ENCODE assay signal across 1 cellular context in the genomic region with DNA sequence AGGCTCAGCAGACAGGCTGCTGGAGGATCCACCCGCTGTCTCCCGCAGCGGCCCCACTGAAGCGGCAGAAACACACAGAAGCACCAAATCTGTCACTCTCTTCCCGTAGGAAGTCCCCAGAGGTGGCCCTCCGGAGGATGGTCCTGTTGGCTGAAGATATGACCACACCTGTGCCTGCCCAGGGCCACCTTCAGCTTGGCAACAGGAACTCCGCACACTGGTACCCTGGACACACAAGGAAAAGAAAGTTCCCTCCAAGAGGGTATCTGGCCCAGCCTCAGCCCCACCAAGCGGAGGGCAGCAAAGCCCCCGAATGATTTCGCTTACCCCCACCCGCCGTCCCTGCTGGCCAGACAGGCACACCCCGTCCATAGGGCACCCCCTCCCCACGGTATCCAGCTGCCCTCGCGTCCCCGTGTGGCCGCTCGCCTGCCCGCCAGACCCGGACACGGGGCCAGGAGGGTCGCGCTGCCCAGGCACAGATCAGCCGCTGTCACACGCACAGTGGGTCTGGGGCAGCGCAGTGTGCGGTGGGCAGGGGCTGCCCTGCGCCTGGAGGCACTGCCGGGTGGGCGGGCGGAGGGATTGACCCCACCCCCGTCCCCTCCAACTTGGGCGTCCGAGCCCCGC.
TF ChIP-seq lines count a peak whose summit lies in the region.

No MANE protein-coding gene starts in this region.

TF ChIP-seq in IMR-90, 13 proteins besides CTCF, POLR2A, EP300 and RAD21 (continued from another document):
- TF ChIP-seq MAZ (IDR thresholded peaks at IDR 0.05; ENCODE audit: borderline replicate concordance, low read depth, low read length) (no peak; the same call in 1 of the 2 replicates), BHLHE40 (IDR thresholded peaks at IDR 0.05; ENCODE audit: low read depth, low read length) (no peak), MXI1 (IDR thresholded peaks at IDR 0.05; ENCODE audit: borderline replicate concordance, low read depth, low read length) (no peak), NFE2L2 (IDR thresholded peaks at IDR 0.05; ENCODE audit: low read depth, low read length) (no peak), CHD1 (IDR thresholded peaks at IDR 0.05; ENCODE audit: low read depth, low read length) (no peak)
- TF ChIP-seq, protein P1, sequence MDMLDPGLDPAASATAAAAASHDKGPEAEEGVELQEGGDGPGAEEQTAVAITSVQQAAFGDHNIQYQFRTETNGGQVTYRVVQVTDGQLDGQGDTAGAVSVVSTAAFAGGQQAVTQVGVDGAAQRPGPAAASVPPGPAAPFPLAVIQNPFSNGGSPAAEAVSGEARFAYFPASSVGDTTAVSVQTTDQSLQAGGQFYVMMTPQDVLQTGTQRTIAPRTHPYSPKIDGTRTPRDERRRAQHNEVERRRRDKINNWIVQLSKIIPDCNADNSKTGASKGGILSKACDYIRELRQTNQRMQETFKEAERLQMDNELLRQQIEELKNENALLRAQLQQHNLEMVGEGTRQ (IDR thresholded peaks at IDR 0.05; ENCODE audit: low read depth, low read length) = no peak
